In the genomic region with DNA sequence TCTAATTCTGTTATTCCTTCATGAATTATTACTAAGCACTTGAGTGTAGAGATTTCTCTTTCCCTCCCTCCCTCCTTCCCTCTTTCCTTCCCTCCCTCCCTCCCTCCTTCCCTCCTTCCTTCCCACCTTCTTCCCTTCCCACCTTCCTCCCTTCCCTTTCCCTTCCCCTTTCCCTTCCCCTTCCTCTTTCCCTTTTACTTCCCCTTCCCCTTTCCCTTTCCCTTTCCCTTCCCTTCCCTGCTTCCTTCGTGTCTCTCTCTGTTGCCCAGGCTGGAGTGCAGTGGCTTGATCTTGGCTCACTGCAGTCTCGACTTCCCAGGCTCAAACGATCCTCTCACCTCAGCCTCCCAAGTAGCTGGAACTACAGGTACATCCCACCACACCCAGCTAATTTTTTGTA, we compare ENCODE assay signal across 33 cellular contexts. TPM values are rescaled to one million over a fixed set of nuclear protein-coding genes. Genes with fewer than 3 reads are reported as not detected.
"Had no signal": no experiment of that assay in that cellular context is flagged by ENCODE, and none has a peak within 500 bp of the region (broad histone marks: within the 10 kb centered on the region; RNA-seq: fewer than 3 reads in every experiment).

No MANE protein-coding gene starts in this region.

- DNase-seq: activated effector memory CD4-positive, alpha-beta T cell treated with anti-CD3 and anti-CD28 coated beads, Interleukin-2, amount 50 U/mL, for 16 hours; activated effector memory CD4-positive, alpha-beta T cell treated with Interleukin-2 at 50 U/mL for 16 hours; activated gamma-delta T cell; activated gamma-delta T cell treated with Interleukin-2 at 50 U/mL for 16 hours; activated naive CD4-positive, alpha-beta T cell; activated naive CD4-positive, alpha-beta T cell treated with anti-CD3 and anti-CD28 coated beads for 36 hours; activated naive CD4-positive, alpha-beta T cell treated with anti-CD3 and anti-CD28 coated beads, Interleukin-2, amount 10 ng/mL, durations not matched to agents 7 days and 5 days; activated naive CD4-positive, alpha-beta T cell treated with anti-CD3 and anti-CD28 coated beads, Interleukin-2, amount 50 U/mL, for 16 hours; activated naive CD4-positive, alpha-beta T cell treated with Interleukin-2 at 50 U/mL for 16 hours; activated naive CD8-positive, alpha-beta T cell treated with anti-CD3 and anti-CD28 coated beads for 36 hours; activated naive CD8-positive, alpha-beta T cell treated with anti-CD3 and anti-CD28 coated beads, Interleukin-2, amount 10 ng/mL, durations not matched to agents 7 days and 5 days; activated naive CD8-positive, alpha-beta T cell treated with anti-CD3 and anti-CD28 coated beads, Interleukin-2, amount 50 U/mL, for 24 hours; activated T-cell treated with anti-CD3 and anti-CD28 coated beads, Interleukin-2, amount 50 U/mL, for 1 hour; activated T-cell treated with anti-CD3 and anti-CD28 coated beads, Interleukin-2, amount 50 U/mL, for 24 hours; activated T-cell treated with anti-CD3 and anti-CD28 coated beads, Interleukin-2, amount 50 U/mL, for 4 hours; activated T-cell treated with anti-CD3 and anti-CD28 coated beads, Interleukin-2, amount 50 U/mL, for 48 hours; activated T-cell treated with anti-CD3 and anti-CD28 coated beads, Interleukin-2, amount 50 U/mL, for 72 hours; adrenal gland; amniotic stem cell; amygdala; anterior cingulate cortex; aorta; body of pancreas; brain microvascular endothelial cell; caudate nucleus; central memory CD4-positive, alpha-beta T cell; cerebellar nuclear complex had no signal

- H3K36me3 ChIP-seq: adrenal gland, ascending aorta, brain microvascular endothelial cell, breast epithelium, cardiac muscle cell had no signal

- H3K27me3 ChIP-seq: adrenal gland, ascending aorta, body of pancreas, brain microvascular endothelial cell, cardiac muscle cell had no signal

- FAIRE-seq: bronchial epithelial cell had no signal

- H3K4me1 ChIP-seq: adrenal gland, ascending aorta, body of pancreas, breast epithelium had no signal

- H3K4me3 ChIP-seq: adrenal gland, ascending aorta, body of pancreas, breast epithelium, cardiac muscle cell had no signal

- H3K27ac ChIP-seq: adrenal gland, ascending aorta, body of pancreas, brain microvascular endothelial cell, breast epithelium, cardiac muscle cell had no signal

- ATAC-seq: activated naive CD4-positive, alpha-beta T cell treated with anti-CD3 and anti-CD28 coated beads, Interleukin-2, amount 50 U/mL, for 72 hours; activated naive CD8-positive, alpha-beta T cell treated with anti-CD3 and anti-CD28 coated beads, Interleukin-2, amount 50 U/mL, for 24 hours; activated T-cell treated with anti-CD3 and anti-CD28 coated beads, Interleukin-2, amount 50 U/mL, for 4 hours; activated T-cell treated with anti-CD3 and anti-CD28 coated beads, Interleukin-2, amount 50 U/mL, for 72 hours; activated T-helper 17 cell treated with anti-CD3 and anti-CD28 coated beads, Interleukin-2, amount 50 U/mL, for 72 hours; body of pancreas had no signal

- H3K9me3 ChIP-seq: adrenal gland, ascending aorta, body of pancreas, breast epithelium had no signal

RNA-seq across cellular contexts. Expression of gene RAB40AL, which starts 49.4 kb away (rescaled TPM):
- total RNA-seq: ascending aorta had no signal
